In genomic region chr6:155497273-155497672, GRCh38 we compare ENCODE assay signal across 22 cellular contexts. TPM values are rescaled to one million over a fixed set of nuclear protein-coding genes. Genes with fewer than 3 reads are reported as not detected.
"Had no signal": no experiment of that assay in that cellular context is flagged by ENCODE, and none has a peak within 500 bp of the region (broad histone marks: within the 10 kb centered on the region; RNA-seq: fewer than 3 reads in every experiment).

No MANE protein-coding gene starts in this region.

- H3K4me1 Mint-ChIP-seq: activated CD8-positive, alpha-beta memory T cell treated with anti-CD3 and anti-CD28 coated beads, Interleukin-2, amount 10 ng/mL, durations not matched to agents 7 days and 5 days; neural crest cell had no signal

- H3K36me3 ChIP-seq: gastroesophageal sphincter, prostate gland, suprapubic skin, transverse colon, vagina had no signal

- H3K4me1 ChIP-seq: prostate gland had no signal

- H3K27ac ChIP-seq: gastroesophageal sphincter, prostate gland, suprapubic skin, transverse colon, vagina had no signal

- H3K4me3 ChIP-seq: gastroesophageal sphincter, prostate gland, suprapubic skin, transverse colon, vagina had no signal

- H3K4me3 Mint-ChIP-seq: activated CD4-positive, alpha-beta T cell treated with anti-CD3 and anti-CD28 coated beads for 36 hours; activated CD8-positive, alpha-beta memory T cell treated with anti-CD3 and anti-CD28 coated beads, Interleukin-2, amount 10 ng/mL, durations not matched to agents 7 days and 5 days; activated naive CD8-positive, alpha-beta T cell; memory B cell; naive B cell; neural crest cell; stimulated activated naive CD8-positive, alpha-beta T cell treated with anti-CD3 and anti-CD28 coated beads, Interleukin-15, amount 100 ng/mL, for 72 hours had no signal

- H3K9me3 ChIP-seq: gastroesophageal sphincter, prostate gland, suprapubic skin, vagina had no signal

- H3K27me3 Mint-ChIP-seq: activated CD4-positive, alpha-beta T cell treated with anti-CD3 and anti-CD28 coated beads for 36 hours; activated naive CD8-positive, alpha-beta T cell; naive B cell; stimulated activated naive CD8-positive, alpha-beta T cell treated with anti-CD3 and anti-CD28 coated beads, Interleukin-15, amount 100 ng/mL, for 72 hours had no signal

- H3K27ac Mint-ChIP-seq: activated CD4-positive, alpha-beta T cell treated with anti-CD3 and anti-CD28 coated beads for 36 hours; activated CD8-positive, alpha-beta memory T cell treated with anti-CD3 and anti-CD28 coated beads, Interleukin-2, amount 10 ng/mL, durations not matched to agents 7 days and 5 days; activated naive CD8-positive, alpha-beta T cell; memory B cell; stimulated activated naive CD8-positive, alpha-beta T cell treated with anti-CD3 and anti-CD28 coated beads, Interleukin-15, amount 100 ng/mL, for 72 hours had no signal

- DNase-seq: activated CD4-positive, alpha-beta T cell treated with anti-CD3 and anti-CD28 coated beads for 36 hours; activated CD4-positive, alpha-beta T cell treated with anti-CD3 and anti-CD28 coated beads, Interleukin-2, amount 50 U/mL, for 48 hours; activated CD8-positive, alpha-beta memory T cell treated with anti-CD3 and anti-CD28 coated beads, Interleukin-2, amount 10 ng/mL, durations not matched to agents 7 days and 5 days; effector CD4-positive, alpha-beta T cell; naive B cell; right cardiac atrium; stimulated activated CD4-positive, alpha-beta T cell treated with anti-CD3 and anti-CD28 coated beads, Interleukin-2, amount 100 ng/mL, for 48 hours; stimulated activated naive CD8-positive, alpha-beta T cell treated with anti-CD3 and anti-CD28 coated beads, Interleukin-15, amount 100 ng/mL, for 72 hours; transverse colon had no signal

- ATAC-seq: activated CD4-positive, alpha-beta T cell treated with anti-CD3 and anti-CD28 coated beads for 36 hours; activated CD8-positive, alpha-beta memory T cell treated with anti-CD3 and anti-CD28 coated beads, Interleukin-2, amount 10 ng/mL, durations not matched to agents 7 days and 5 days; esophagus mucosa; gastroesophageal sphincter; right cardiac atrium; stimulated activated naive CD8-positive, alpha-beta T cell treated with anti-CD3 and anti-CD28 coated beads, Interleukin-15, amount 100 ng/mL, for 72 hours had no signal

- H3K27me3 ChIP-seq: gastroesophageal sphincter, suprapubic skin, transverse colon, vagina had no signal

RNA-seq across cellular contexts. Expression of gene NOX3, which starts 41.6 kb away (rescaled TPM):
- total RNA-seq: activated CD4-positive, alpha-beta T cell treated with anti-CD3 and anti-CD28 coated beads for 36 hours; activated CD8-positive, alpha-beta memory T cell treated with anti-CD3 and anti-CD28 coated beads, Interleukin-2, amount 10 ng/mL, durations not matched to agents 7 days and 5 days; cerebellum; esophagus mucosa; liver; mononuclear cell; neural crest cell; osteocyte; prostate gland; right cardiac atrium; skeletal muscle tissue; suprapubic skin; transverse colon; vagina had no signal
- polyA plus RNA-seq: liver, right cardiac atrium had no signal
